8 cellular contexts compared by ENCODE assay signal in genomic region chr5:69370335-69370734, GRCh38. TPM values are rescaled to one million over a fixed set of nuclear protein-coding genes. Genes with fewer than 3 reads are reported as not detected.
A peak's percentile ranks its signal among the peaks of the same experiment; 100 is the strongest.
DNase-seq lines count a peak whose midpoint lies in the region; ATAC-seq, FAIRE-seq and TF ChIP-seq lines count a peak whose summit lies in the region.
"Not testable (repeated sequence)": the region's sequence is repeated elsewhere in the genome, so short reads cannot be mapped to it uniquely, and the experiment has no call there.

No MANE protein-coding gene starts in this region.

- BruUV-seq in Calu3 (replicated peaks; lab: Mats Ljungman, UMichigan), result TSS peak; percentile 55
- BruUV-seq in GM12878 (replicated peaks; lab: Mats Ljungman, UMichigan), result not testable (repeated sequence)

- WGBS in GM12878 (ENCODE audit: insufficient coverage, insufficient replicate concordance, low lambda C conversion rate, missing lambda C conversion rate), result under 1% methylated on average over 16 of the region's 16 CpGs
- WGBS in lung, 2 donors, result 2% methylated on average over 16 of the region's 16 CpGs
- 1 to 2% methylated on average over 16 of the region's 16 CpGs for WGBS in upper lobe of left lung, 2 donors

- RAD21 ChIA-PET in GM12878 (lab: Charles Lee; ENCODE audit: unreplicated experiment), result interaction anchor here (0.7 kb wide), 1 partner anchor 16 kb away, joined by 3 read pairs; no protein-coding TSS in a partner anchor

- H3K4me2 ChIP-seq in GM12878 (ENCODE audit: control insufficient read depth, insufficient read depth), result peak overlapping the region; percentile 87

- H3K27ac ChIP-seq in KOPT-K1 (ENCODE audit: low read depth, low read length, poor library complexity, severe bottlenecking), result peak overlapping the region; percentile 98
- peak overlapping the region; percentile 99 for H3K27ac ChIP-seq in GM12878 (ENCODE audit: control insufficient read depth, insufficient read depth)
- H3K27ac ChIP-seq in lung (ENCODE audit: low read depth in 1 of 2, low read length in 1 of 2), result peak overlapping the region in 1 of 2 donors; percentile 100
- H3K27ac ChIP-seq in rectal smooth muscle tissue (ENCODE audit: low read depth, low read length), result not testable (repeated sequence)
- H3K27ac ChIP-seq in upper lobe of left lung, result peak overlapping the region in 3 of 4 donors; percentile 96 to 99 (median 98)

- H3K27me3 ChIP-seq in GM12878 (replicated peaks in 1 of 2; ENCODE audit: control insufficient read depth in 2 of 2, insufficient read depth in 2 of 2, low read length in 1 of 2); lung (ENCODE audit: control insufficient read depth, insufficient read depth); rectal smooth muscle tissue (ENCODE audit: control insufficient read depth, insufficient read depth, low read length); upper lobe of left lung: not testable (repeated sequence)

- peak overlapping the region; percentile 97 for H3K9ac ChIP-seq in GM12878 (ENCODE audit: control insufficient read depth, insufficient read depth, low read length)
- H3K9ac ChIP-seq in rectal smooth muscle tissue (ENCODE audit: low read length), result not testable (repeated sequence)

- H3K4me3 Mint-ChIP-seq in Calu3 (ENCODE audit: low read depth, unreplicated experiment), result peak overlapping the region; percentile 84

- H3K36me3 Mint-ChIP-seq in Calu3 (ENCODE audit: insufficient read depth, unreplicated experiment), result peaks cover 55% of the 10 kb centered on the region

- not testable (repeated sequence) for TF ChIP-seq RAD21 in GM12878 (IDR thresholded peaks at IDR 0.05; ENCODE audit: insufficient read depth, low read depth, low read length)

- peak overlapping the region; percentile 96; the same call in 1 of the 2 replicates for H2AFZ ChIP-seq in GM12878 (ENCODE audit: control insufficient read depth, low read depth, low read length)

- intact Hi-C loops in Calu3 (cut with micrococcal nuclease; ENCODE audit: unreplicated experiment), result not testable (repeated sequence)
- intact Hi-C loops in GM12878 (cut with micrococcal nuclease; ENCODE audit: unreplicated experiment), result loop anchor here (10.0 kb wide), 2 partner anchors 64 to 124 kb away; partner anchors contain the start of gene OCLN

- TF ChIP-seq CTCF in Calu3 (IDR thresholded peaks at IDR 0.05; ENCODE audit: unreplicated experiment); WI38 (IDR thresholded peaks at IDR 0.05; ENCODE audit: low read depth, low read length); GM12878 (IDR thresholded peaks at IDR 0.05 in 2 of 3, conservative IDR thresholded peaks at IDR 0.05 in 1 of 3; ENCODE audit: control insufficient read depth in 2 of 3, extremely low read depth in 1 of 3, insufficient read depth in 1 of 3, low read depth in 3 of 3, low read length in 3 of 3); fibroblast of mammary gland (conservative IDR thresholded peaks at IDR 0.05; ENCODE audit: control insufficient read depth, insufficient read depth, low read depth, low read length); lung (IDR thresholded peaks at IDR 0.05; ENCODE audit: control extremely low read depth, extremely low read depth); upper lobe of left lung (IDR thresholded peaks at IDR 0.05): not testable (repeated sequence)

- H3K79me2 ChIP-seq in GM12878 (ENCODE audit: control insufficient read depth, insufficient read depth, low read length), result peaks cover 88% of the 10 kb centered on the region

- CTCF ChIA-PET in Calu3 (lab: Charles Lee), result not testable (repeated sequence)
- CTCF ChIA-PET in GM12878 (lab: Yijun Ruan, JAX), result interaction anchor here (0.6 to 0.8 kb wide), 3 partner anchors 9 to 327 kb away, joined by 3 read pairs; partner anchors contain the start of gene SLC30A5

- SMC1A ChIA-PET in GM12878 (lab: Charles Lee; ENCODE audit: uncharacterized antibody, unreplicated experiment), result interaction anchor here (1.2 to 1.9 kb wide), 3 partner anchors 10 to 277 kb away, joined by 3 to 5 read pairs (median 5); no protein-coding TSS in a partner anchor

- not testable (repeated sequence) for ATAC-seq in GM12878; lung (ENCODE audit: insufficient read depth, low FRiP score); upper lobe of left lung (ENCODE audit: low FRiP score in 2 of 2)

- in situ Hi-C loops in GM12878 (cut with MboI), result not testable (repeated sequence)

- H3K4me3 ChIP-seq in WI38 (ENCODE audit: low read depth, low read length) (peak overlapping the region; percentile 78), GM12878 (peak overlapping the region; percentile 93), fibroblast of mammary gland (ENCODE audit: control insufficient read depth, low read depth, low read length) (peak overlapping the region; percentile 84), lung (peak overlapping the region; percentile 61), rectal smooth muscle tissue (ENCODE audit: low read length) (peak overlapping the region; percentile 89), upper lobe of left lung (peak overlapping the region; percentile 64 to 98 (median 86))

- H3K4me1 ChIP-seq in GM12878 (ENCODE audit: control insufficient read depth, insufficient read depth, low read length); lung (ENCODE audit: control insufficient read depth in 2 of 2, insufficient read depth in 2 of 2, low read length in 2 of 2): not testable (repeated sequence)
- H3K4me1 ChIP-seq in rectal smooth muscle tissue (ENCODE audit: control insufficient read depth, insufficient read depth, low read length), result peaks cover 12% of the 10 kb centered on the region
- peaks cover 22 to 33% (median 24%) of the 10 kb centered on the region in 4 donors for H3K4me1 ChIP-seq in upper lobe of left lung

- not testable (repeated sequence) for H4K20me1 ChIP-seq in GM12878 (ENCODE audit: control insufficient read depth, insufficient read depth)

- H3K9me3 ChIP-seq in KOPT-K1 (ENCODE audit: insufficient read depth, low read length, poor library complexity, severe bottlenecking); GM12878 (replicated peaks; ENCODE audit: control insufficient read depth, insufficient read depth, low read length); lung (ENCODE audit: control insufficient read depth in 2 of 2, insufficient read depth in 1 of 2, low read length in 1 of 2); upper lobe of left lung: not testable (repeated sequence)

- H3K27me3 Mint-ChIP-seq in Calu3 (ENCODE audit: unreplicated experiment), result not testable (repeated sequence)

- peaks cover 36% of the 10 kb centered on the region for H3K36me3 ChIP-seq in KOPT-K1 (ENCODE audit: insufficient read depth, low read length)
- H3K36me3 ChIP-seq in GM12878 (ENCODE audit: control insufficient read depth in 2 of 2, insufficient read depth in 2 of 2, low read length in 1 of 2); lung (ENCODE audit: control insufficient read depth in 2 of 2, insufficient read depth in 2 of 2, low read length in 2 of 2): not testable (repeated sequence)
- H3K36me3 ChIP-seq in rectal smooth muscle tissue (ENCODE audit: control insufficient read depth, insufficient read depth, low read length), result peaks cover 12% of the 10 kb centered on the region
- H3K36me3 ChIP-seq in upper lobe of left lung, result peaks cover 9 to 29% (median 15%) of the 10 kb centered on the region in 4 donors

- FAIRE-seq in GM12878 (lab: Jason Lieb, UNC), result not testable (repeated sequence)

- not testable (repeated sequence) for TF ChIP-seq EP300 in GM12878 (IDR thresholded peaks at IDR 0.05; ENCODE audit: borderline replicate concordance in 1 of 2, control insufficient read depth in 1 of 2, low read depth in 2 of 2, low read length in 2 of 2); upper lobe of left lung (IDR thresholded peaks at IDR 0.05)

- not testable (repeated sequence) for H3K9me3 Mint-ChIP-seq in Calu3 (ENCODE audit: low read depth, unreplicated experiment)

- TF ChIP-seq POLR2A in GM12878 (IDR thresholded peaks at IDR 0.05; ENCODE audit: low read depth, low read length); upper lobe of left lung (IDR thresholded peaks at IDR 0.05): not testable (repeated sequence)

- peak overlapping the region; percentile 96 for H3K27ac Mint-ChIP-seq in Calu3 (ENCODE audit: unreplicated experiment)

- H3K4me1 Mint-ChIP-seq in Calu3 (ENCODE audit: low read depth, unreplicated experiment), result peaks cover 16% of the 10 kb centered on the region

- POLR2A ChIA-PET in GM12878 (lab: Charles Lee), result interaction anchor here (1.1 to 1.4 kb wide), 3 partner anchors 36 to 135 kb away, joined by 3 to 5 read pairs (median 4); partner anchors contain the start of gene CDK7

- DNase-seq in Calu3; GM12878 (ENCODE audit: low read depth, low spot score); fibroblast of mammary gland (ENCODE audit: low read depth); lung (ENCODE audit: low spot score); upper lobe of left lung: not testable (repeated sequence)

RNA-seq across cellular contexts. Expression of gene RAD17, which starts 0.7 kb away (rescaled TPM):
- 16.9 and 17.7 TPM in 2 replicates for total RNA-seq in Calu3 (2022)
- total RNA-seq in GM12878 (2013; cell fraction: nucleolus; rRNA removed), result 77.8 and 86.5 TPM in 2 replicates
- 34.9 and 44.7 TPM in 2 replicates for total RNA-seq in GM12878 (2014; rRNA removed)
- 43.4 and 44.4 TPM in 2 replicates for total RNA-seq in GM12878 (2014; rRNA removed; fragmentation: Illumina TruSeq; extraction: Trizol)
- total RNA-seq in GM12878 (2021), result 32.7 and 35.9 TPM in 2 replicates
- 17.7 TPM for polyA plus RNA-seq in GM12878 (2011; ENCODE audit: low read depth)
- polyA plus RNA-seq in GM12878 (2011; rRNA removed), result 55.4 and 60.7 TPM in 2 replicates
- 26.9 and 29.8 TPM in 2 replicates for polyA plus RNA-seq in GM12878 (2011; cell fraction: cytosol; rRNA removed)
- polyA plus RNA-seq in GM12878 (2011; cell fraction: nucleus; rRNA removed), result 35.1 and 44.9 TPM in 2 replicates
- 28.8 and 32.2 TPM in 2 replicates for polyA plus RNA-seq in GM12878 (2012)
- 47.9 and 77.7 TPM in 2 replicates for polyA plus RNA-seq in GM12878 (2014; fragmentation: Illumina TruSeq; extraction: Trizol)
- polyA plus RNA-seq in GM12878 (2014; fragmentation: Nextera tagmentation; extraction: Ambion mirVana), result 10 to 100 TPM; 23.9 to 30.8 TPM
- polyA plus RNA-seq in GM12878 (2014; rRNA removed), result 46.7 and 47.5 TPM in 2 replicates
- polyA plus RNA-seq in GM12878 (2016; fragmentation: Nextera tagmentation; extraction: Ambion mirVana), result 10 to 100 TPM; 43.9 to 46.6 TPM
- polyA minus RNA-seq in GM12878 (2011; rRNA and poly(A)+ RNA removed), result 34.0 and 56.0 TPM in 2 replicates
- 18.9 and 22.1 TPM in 2 replicates for polyA minus RNA-seq in GM12878 (2011; cell fraction: cytosol; rRNA and poly(A)+ RNA removed)
- polyA minus RNA-seq in GM12878 (2011; cell fraction: nucleus; rRNA and poly(A)+ RNA removed), result 55.6 and 92.6 TPM in 2 replicates
- 10 to 100 TPM; 18.6 to 39.8 TPM for total RNA-seq in lung
- polyA plus RNA-seq in lung, result 10 to 100 TPM in 1 of 2 donors, 1 to 10 TPM in 1; 10.0 to 10.9 TPM
- 10 to 100 TPM; 15.2 to 27.2 (median 17.9) TPM for total RNA-seq in upper lobe of left lung

RNA-seq across cellular contexts. Expression of gene AK6, which starts 1.0 kb away (rescaled TPM):
- total RNA-seq in Calu3 (2022) (32.9 and 33.6 TPM in 2 replicates), GM12878 (2014; rRNA removed) (45.2 and 64.5 TPM in 2 replicates), GM12878 (2014; rRNA removed; fragmentation: Illumina TruSeq; extraction: Trizol) (62.6 and 64.5 TPM in 2 replicates), GM12878 (2021) (50.7 and 53.5 TPM in 2 replicates), lung (10 to 100 TPM; 20.6 to 33.1 TPM), upper lobe of left lung (10 to 100 TPM in 4 of 6 donors, 1 to 10 TPM in 2; 7.2 to 31.8 (median 18.2) TPM)
- 16.1 and 19.0 TPM in 2 replicates for total RNA-seq in GM12878 (2013; cell fraction: nucleolus; rRNA removed)
- 19.4 TPM for polyA plus RNA-seq in GM12878 (2011; ENCODE audit: low read depth)
- polyA plus RNA-seq in GM12878 (2011; rRNA removed) (88.2 and 155 TPM in 2 replicates), GM12878 (2014; fragmentation: Illumina TruSeq; extraction: Trizol) (72.7 and 84.7 TPM in 2 replicates), GM12878 (2014; fragmentation: Nextera tagmentation; extraction: Ambion mirVana) (100 to 1,000 TPM; 396 to 446 TPM), GM12878 (2014; rRNA removed) (85.0 and 94.3 TPM in 2 replicates), GM12878 (2016; fragmentation: Nextera tagmentation; extraction: Ambion mirVana) (100 to 1,000 TPM; 254 to 271 TPM), lung (10 to 100 TPM; 34.4 to 38.0 TPM)
- 15.1 and 15.4 TPM in 2 replicates for polyA plus RNA-seq in GM12878 (2011; cell fraction: cytosol; rRNA removed)
- 22.3 and 31.5 TPM in 2 replicates for polyA plus RNA-seq in GM12878 (2011; cell fraction: nucleus; rRNA removed)
- polyA plus RNA-seq in GM12878 (2012), result 66.5 and 73.9 TPM in 2 replicates
- 7.7 and 17.6 TPM in 2 replicates for polyA minus RNA-seq in GM12878 (2011; rRNA and poly(A)+ RNA removed)
- 11.5 and 18.9 TPM in 2 replicates for polyA minus RNA-seq in GM12878 (2011; cell fraction: cytosol; rRNA and poly(A)+ RNA removed)
- 2.9 and 4.0 TPM in 2 replicates for polyA minus RNA-seq in GM12878 (2011; cell fraction: nucleus; rRNA and poly(A)+ RNA removed)

RNA-seq across cellular contexts. Expression of gene TAF9, which starts 1.0 kb away (rescaled TPM):
- total RNA-seq in Calu3 (2022) (65.8 and 74.2 TPM in 2 replicates), GM12878 (2014; rRNA removed) (96.0 and 106 TPM in 2 replicates), GM12878 (2014; rRNA removed; fragmentation: Illumina TruSeq; extraction: Trizol) (96.9 and 102 TPM in 2 replicates), GM12878 (2021) (64.4 and 64.8 TPM in 2 replicates), lung (10 to 100 TPM; 37.3 to 39.6 TPM), upper lobe of left lung (10 to 100 TPM; 25.9 to 59.7 (median 38.2) TPM)
- total RNA-seq in GM12878 (2013; cell fraction: nucleolus; rRNA removed), result 63.2 and 67.2 TPM in 2 replicates
- polyA plus RNA-seq in GM12878 (2011; ENCODE audit: low read depth), result 85.6 TPM
- polyA plus RNA-seq in GM12878 (2011; rRNA removed) (171 and 220 TPM in 2 replicates), GM12878 (2014; fragmentation: Illumina TruSeq; extraction: Trizol) (152 and 175 TPM in 2 replicates), GM12878 (2014; fragmentation: Nextera tagmentation; extraction: Ambion mirVana) (100 to 1,000 TPM; 191 to 318 TPM), GM12878 (2014; rRNA removed) (87.3 and 95.7 TPM in 2 replicates), GM12878 (2016; fragmentation: Nextera tagmentation; extraction: Ambion mirVana) (100 to 1,000 TPM; 149 to 165 TPM), lung (10 to 100 TPM; 50.7 to 56.7 TPM)
- 91.9 and 146 TPM in 2 replicates for polyA plus RNA-seq in GM12878 (2011; cell fraction: cytosol; rRNA removed)
- polyA plus RNA-seq in GM12878 (2011; cell fraction: nucleus; rRNA removed), result 64.4 and 67.3 TPM in 2 replicates
- 67.5 and 81.9 TPM in 2 replicates for polyA plus RNA-seq in GM12878 (2012)
- 61.2 and 109 TPM in 2 replicates for polyA minus RNA-seq in GM12878 (2011; rRNA and poly(A)+ RNA removed)
- polyA minus RNA-seq in GM12878 (2011; cell fraction: cytosol; rRNA and poly(A)+ RNA removed), result 14.6 and 17.5 TPM in 2 replicates
- polyA minus RNA-seq in GM12878 (2011; cell fraction: nucleus; rRNA and poly(A)+ RNA removed), result 34.6 and 50.6 TPM in 2 replicates

RNA-seq across cellular contexts. Expression of gene CCDC125, which starts 37.7 kb away (rescaled TPM):
- 12.4 and 13.4 TPM in 2 replicates for total RNA-seq in Calu3 (2022)
- total RNA-seq in GM12878 (2013; cell fraction: nucleolus; rRNA removed), result 50.2 and 52.9 TPM in 2 replicates
- total RNA-seq in GM12878 (2014; rRNA removed), result 3.6 and 5.1 TPM in 2 replicates
- total RNA-seq in GM12878 (2014; rRNA removed; fragmentation: Illumina TruSeq; extraction: Trizol), result 11.0 and 12.3 TPM in 2 replicates
- 9.8 and 10.1 TPM in 2 replicates for total RNA-seq in GM12878 (2021)
- polyA plus RNA-seq in GM12878 (2011; ENCODE audit: low read depth), result 4.1 TPM
- polyA plus RNA-seq in GM12878 (2011; rRNA removed), result 6.6 and 9.9 TPM in 2 replicates
- polyA plus RNA-seq in GM12878 (2011; cell fraction: cytosol; rRNA removed), result 1.9 and 2.4 TPM in 2 replicates
- polyA plus RNA-seq in GM12878 (2011; cell fraction: nucleus; rRNA removed), result 6.6 and 6.8 TPM in 2 replicates
- polyA plus RNA-seq in GM12878 (2012), result 5.6 and 7.1 TPM in 2 replicates
- 11.6 and 15.4 TPM in 2 replicates for polyA plus RNA-seq in GM12878 (2014; fragmentation: Illumina TruSeq; extraction: Trizol)
- polyA plus RNA-seq in GM12878 (2014; fragmentation: Nextera tagmentation; extraction: Ambion mirVana), result 1 to 10 TPM; 6.4 to 6.5 TPM
- polyA plus RNA-seq in GM12878 (2014; rRNA removed), result 7.3 and 8.2 TPM in 2 replicates
- 1 to 10 TPM; 7.7 to 8.7 TPM for polyA plus RNA-seq in GM12878 (2016; fragmentation: Nextera tagmentation; extraction: Ambion mirVana)
- polyA minus RNA-seq in GM12878 (2011; rRNA and poly(A)+ RNA removed), result 6.0 and 8.4 TPM in 2 replicates
- polyA minus RNA-seq in GM12878 (2011; cell fraction: cytosol; rRNA and poly(A)+ RNA removed), result 2.5 and 2.7 TPM in 2 replicates
- polyA minus RNA-seq in GM12878 (2011; cell fraction: nucleus; rRNA and poly(A)+ RNA removed), result 3.3 and 5.1 TPM in 2 replicates
- 10 to 100 TPM; 13.0 to 16.1 TPM for total RNA-seq in lung
- polyA plus RNA-seq in lung, result 1 to 10 TPM; 4.7 to 4.9 TPM
- 10 to 100 TPM in 3 of 6 donors, 1 to 10 TPM in 3; 5.2 to 21.3 (median 11.3) TPM for total RNA-seq in upper lobe of left lung

RNA-seq across cellular contexts. Expression of gene MARVELD2, which starts 44.6 kb away (rescaled TPM):
- 40.9 and 46.0 TPM in 2 replicates for total RNA-seq in Calu3 (2022)
- 3.9 and 4.4 TPM in 2 replicates for total RNA-seq in GM12878 (2013; cell fraction: nucleolus; rRNA removed)
- total RNA-seq in GM12878 (2014; rRNA removed), result 4.9 and 6.7 TPM in 2 replicates
- 6.2 TPM in 2 replicates for total RNA-seq in GM12878 (2014; rRNA removed; fragmentation: Illumina TruSeq; extraction: Trizol)
- total RNA-seq in GM12878 (2021), result 6.1 and 6.2 TPM in 2 replicates
- polyA plus RNA-seq in GM12878 (2011; ENCODE audit: low read depth), result 0.88 TPM
- polyA plus RNA-seq in GM12878 (2011; rRNA removed), result 0.37 and 0.53 TPM in 2 replicates
- polyA plus RNA-seq in GM12878 (2011; cell fraction: cytosol; rRNA removed), result 0.32 and 0.33 TPM in 2 replicates
- polyA plus RNA-seq in GM12878 (2011; cell fraction: nucleus; rRNA removed), result 0.31 TPM in 2 replicates
- polyA plus RNA-seq in GM12878 (2012), result 1.1 and 1.2 TPM in 2 replicates
- 4.0 and 6.4 TPM in 2 replicates for polyA plus RNA-seq in GM12878 (2014; fragmentation: Illumina TruSeq; extraction: Trizol)
- polyA plus RNA-seq in GM12878 (2014; fragmentation: Nextera tagmentation; extraction: Ambion mirVana), result 1 to 10 TPM; 2.3 to 3.5 TPM
- polyA plus RNA-seq in GM12878 (2014; rRNA removed), result 4.0 and 4.5 TPM in 2 replicates
- polyA plus RNA-seq in GM12878 (2016; fragmentation: Nextera tagmentation; extraction: Ambion mirVana), result 1 to 10 TPM; 3.3 to 3.6 TPM
- polyA minus RNA-seq in GM12878 (2011; rRNA and poly(A)+ RNA removed), result 0.95 and 1.5 TPM in 2 replicates
- 0.40 TPM in 1 of 2 replicates, not detected in the other for polyA minus RNA-seq in GM12878 (2011; cell fraction: cytosol; rRNA and poly(A)+ RNA removed)
- 1.8 and 1.9 TPM in 2 replicates for polyA minus RNA-seq in GM12878 (2011; cell fraction: nucleus; rRNA and poly(A)+ RNA removed)
- total RNA-seq in lung, result 10 to 100 TPM; 25.6 to 39.6 TPM
- 1 to 10 TPM; 5.6 to 6.2 TPM for polyA plus RNA-seq in lung
- total RNA-seq in upper lobe of left lung, result 10 to 100 TPM; 12.5 to 37.2 (median 25.7) TPM
